In genomic region chr12:53171725-53172329, GRCh38 we compare ENCODE assay signal across 1 cellular context.
TF ChIP-seq lines count a peak whose summit lies in the region.

No MANE protein-coding gene starts in this region.

TF ChIP-seq in SK-N-SH, 30 proteins besides CTCF, POLR2A, EP300 and RAD21 (continued from another document):
- TF ChIP-seq USF1 (IDR thresholded peaks at IDR 0.05; ENCODE audit: borderline replicate concordance, low read depth): no peak
- TF ChIP-seq NFIC (IDR thresholded peaks at IDR 0.05; ENCODE audit: borderline replicate concordance): peak; percentile 81
- TF ChIP-seq POLR2AphosphoS5 (IDR thresholded peaks at IDR 0.05; ENCODE audit: low read depth, low read length): no peak
- no peak for TF ChIP-seq USF2 (IDR thresholded peaks at IDR 0.05; ENCODE audit: borderline replicate concordance, low read depth, low read length)
